In genomic region chr14:73729015-73729330, GRCh38 we compare ENCODE assay signal across 8 cellular contexts. TPM values are rescaled to one million over a fixed set of nuclear protein-coding genes. Genes with fewer than 3 reads are reported as not detected.
A peak's percentile ranks its signal among the peaks of the same experiment; 100 is the strongest.
DNase-seq lines count a peak whose midpoint lies in the region; ATAC-seq, FAIRE-seq and TF ChIP-seq lines count a peak whose summit lies in the region.

No MANE protein-coding gene starts in this region.

- peak overlapping the region; percentile 63 to 73 for H3K27ac Mint-ChIP-seq in natural killer cell treated with Interleukin-12 subunit alpha and Interleukin-12 subunit beta and Interleukin-15 and Interleukin-18, amount 100 ng/mL, for 72 hours

- 0 out of 2 replicates have a peak, but pooled peaks have one; percentile 5 for TF ChIP-seq POLR2A in GM12878 (IDR thresholded peaks at IDR 0.05; ENCODE audit: low read depth, low read length)
- TF ChIP-seq POLR2A in vagina (IDR thresholded peaks at IDR 0.05), result no peak

- peak in 1 of 2 donors; percentile 26 for TF ChIP-seq CTCF in right atrium auricular region (IDR thresholded peaks at IDR 0.05)
- no peak for TF ChIP-seq CTCF in GM12878 (IDR thresholded peaks at IDR 0.05 in 2 of 3, conservative IDR thresholded peaks at IDR 0.05 in 1 of 3; ENCODE audit: control insufficient read depth in 2 of 3, extremely low read depth in 1 of 3, insufficient read depth in 1 of 3, low read depth in 3 of 3, low read length in 3 of 3)
- TF ChIP-seq CTCF in vagina (IDR thresholded peaks at IDR 0.05), result no peak
- TF ChIP-seq CTCF in omental fat pad (IDR thresholded peaks at IDR 0.05), result no peak

- no peaks in the 10 kb centered on the region for H3K9me3 Mint-ChIP-seq in natural killer cell treated with Interleukin-12 subunit alpha and Interleukin-12 subunit beta and Interleukin-15 and Interleukin-18, amount 100 ng/mL, for 72 hours

- POLR2A ChIA-PET in GM12878 (lab: Charles Lee), result interaction anchor here (0.6 to 1.4 kb wide), 3 partner anchors 12 to 31 kb away, joined by 3 to 8 read pairs (median 4); a partner anchor contains a TSS

- TF ChIP-seq RAD21 in GM12878 (IDR thresholded peaks at IDR 0.05; ENCODE audit: insufficient read depth, low read depth, low read length), result no peak

- RAD21 ChIA-PET in GM12878 (lab: Charles Lee; ENCODE audit: unreplicated experiment), result interaction anchor here (0.7 to 7.9 kb wide), 26 partner anchors 14 to 312 kb away, joined by 3 to 97 read pairs (median 4); partner anchors contain the start of genes COQ6, DNAL1, FAM161B and PTGR2

- CTCF ChIA-PET in GM12878 (lab: Yijun Ruan, JAX), result interaction anchor here (0.6 to 10.1 kb wide), 38 partner anchors 9 to 311 kb away, joined by 3 to 195 read pairs (median 5); partner anchors contain the start of gene PNMA1

- peaks cover 5% of the 10 kb centered on the region for H3K36me3 Mint-ChIP-seq in natural killer cell treated with Interleukin-12 subunit alpha and Interleukin-12 subunit beta and Interleukin-15 and Interleukin-18, amount 100 ng/mL, for 72 hours

- WGBS in GM12878 (ENCODE audit: insufficient coverage, insufficient replicate concordance, low lambda C conversion rate, missing lambda C conversion rate), result 100% methylated on average over 1 of the region's 1 CpG

- H3K27me3 ChIP-seq in right atrium auricular region (no peaks in the 10 kb centered on the region), GM12878 (replicated peaks in 1 of 2; ENCODE audit: control insufficient read depth in 2 of 2, insufficient read depth in 2 of 2, low read length in 1 of 2) (no peaks in the 10 kb centered on the region), vagina (no peaks in the 10 kb centered on the region)

- ATAC-seq in GM12878 (peak; percentile 17), omental fat pad (ENCODE audit: low FRiP score) (no peak)
- ATAC-seq in natural killer cell treated with Interleukin-12 subunit alpha and Interleukin-12 subunit beta and Interleukin-15 and Interleukin-18, amount 100 ng/mL, for 72 hours, result no peak

- no peaks in the 10 kb centered on the region for H3K27me3 Mint-ChIP-seq in natural killer cell treated with Interleukin-12 subunit alpha and Interleukin-12 subunit beta and Interleukin-15 and Interleukin-18, amount 100 ng/mL, for 72 hours

- no TSS peak for BruUV-seq in GM12878 (replicated peaks; lab: Mats Ljungman, UMichigan)

- H3K4me1 ChIP-seq in right atrium auricular region, result peaks cover 0 to 63% of the 10 kb centered on the region in 2 donors
- H3K4me1 ChIP-seq in GM12878 (ENCODE audit: control insufficient read depth, insufficient read depth, low read length), result no peaks in the 10 kb centered on the region
- peaks cover 45% of the 10 kb centered on the region for H3K4me1 ChIP-seq in vagina

- peaks cover 50% of the 10 kb centered on the region for H3K36me3 ChIP-seq in right atrium auricular region
- H3K36me3 ChIP-seq in GM12878 (ENCODE audit: control insufficient read depth in 2 of 2, insufficient read depth in 2 of 2, low read length in 1 of 2), result peaks cover 57 to 58% of the 10 kb centered on the region in 2 experiments
- H3K36me3 ChIP-seq in vagina, result peaks cover 0 to 56% of the 10 kb centered on the region in 2 donors

- H3K4me1 Mint-ChIP-seq in natural killer cell treated with Interleukin-12 subunit alpha and Interleukin-12 subunit beta and Interleukin-15 and Interleukin-18, amount 100 ng/mL, for 72 hours (ENCODE audit: low read depth in 2 of 2), result peaks cover 20 to 22% of the 10 kb centered on the region in 2 donors

- H3K9ac ChIP-seq in GM12878 (ENCODE audit: control insufficient read depth, insufficient read depth, low read length), result no peak overlapping the region

- SMC1A ChIA-PET in GM12878 (lab: Charles Lee; ENCODE audit: uncharacterized antibody, unreplicated experiment), result interaction anchor here (0.7 to 8.9 kb wide), 27 partner anchors 12 to 207 kb away, joined by 3 to 155 read pairs (median 4); partner anchors contain the start of gene ZNF410

- peaks cover 3% of the 10 kb centered on the region for H4K20me1 ChIP-seq in GM12878 (ENCODE audit: control insufficient read depth, insufficient read depth)

- DNase-seq in right atrium auricular region (ENCODE audit: low spot score), result no peak
- no peak for DNase-seq in cardiac septum (ENCODE audit: low spot score)
- no peak for DNase-seq in GM12878 (ENCODE audit: low read depth, low spot score)
- DNase-seq in natural killer cell treated with Interleukin-12 subunit alpha and Interleukin-12 subunit beta and Interleukin-15 and Interleukin-18, amount 100 ng/mL, for 72 hours (ENCODE audit: low spot score), result no peak
- DNase-seq in vagina (ENCODE audit: extremely low spot score in 2 of 2), result no peak
- no peak for DNase-seq in HTR-8/SVneo (ENCODE audit: insufficient read length, low spot score)
- no peak for DNase-seq in NCI-H774 (lab: John Stamatoyannopoulos, UW)
- DNase-seq in omental fat pad (ENCODE audit: low spot score), result no peak

- H3K27ac ChIP-seq in right atrium auricular region (peak overlapping the region; percentile 62 to 71), GM12878 (ENCODE audit: control insufficient read depth, insufficient read depth) (no peak overlapping the region), vagina (peak overlapping the region; percentile 69)

- no peak for TF ChIP-seq EP300 in GM12878 (IDR thresholded peaks at IDR 0.05; ENCODE audit: borderline replicate concordance in 1 of 2, control insufficient read depth in 1 of 2, low read depth in 2 of 2, low read length in 2 of 2)

- no peak overlapping the region for H2AFZ ChIP-seq in GM12878 (ENCODE audit: control insufficient read depth, low read depth, low read length)

- in situ Hi-C loops in GM12878 (cut with MboI), result loop anchor here (25.0 kb wide), 1 partner anchor 308 kb away; no protein-coding TSS in a partner anchor

- no peak overlapping the region for H3K4me2 ChIP-seq in GM12878 (ENCODE audit: control insufficient read depth, insufficient read depth)

- no peak overlapping the region for H3K4me3 ChIP-seq in right atrium auricular region
- no peak overlapping the region for H3K4me3 ChIP-seq in GM12878
- no peak overlapping the region for H3K4me3 ChIP-seq in vagina

- FAIRE-seq in GM12878 (lab: Jason Lieb, UNC) (no peak), HTR-8/SVneo (lab: Jason Lieb, UNC) (no peak)

- intact Hi-C loops in cardiac septum (cut with DNase I) (loop anchor here (10.0 kb wide), 1 partner anchor 216 kb away; no protein-coding TSS in a partner anchor), GM12878 (cut with micrococcal nuclease; ENCODE audit: unreplicated experiment) (loop anchor here (2.0 to 5.0 kb wide), 3 partner anchors 58 to 308 kb away; partner anchors contain the start of gene ZNF410), vagina (cut with DNase I) (loop anchor here (5.0 kb wide), 3 partner anchors 33 to 98 kb away; a partner anchor contains a TSS)

- no peak overlapping the region for H3K4me3 Mint-ChIP-seq in natural killer cell treated with Interleukin-12 subunit alpha and Interleukin-12 subunit beta and Interleukin-15 and Interleukin-18, amount 100 ng/mL, for 72 hours

- peaks cover 5% of the 10 kb centered on the region for H3K79me2 ChIP-seq in GM12878 (ENCODE audit: control insufficient read depth, insufficient read depth, low read length)

- H3K9me3 ChIP-seq in right atrium auricular region (no peaks in the 10 kb centered on the region), GM12878 (replicated peaks; ENCODE audit: control insufficient read depth, insufficient read depth, low read length) (no peaks in the 10 kb centered on the region), vagina (no peaks in the 10 kb centered on the region)

TF ChIP-seq in GM12878, 131 proteins besides CTCF, POLR2A, EP300 and RAD21:
- no peak for TF ChIP-seq ATF2 (IDR thresholded peaks at IDR 0.05; ENCODE audit: low read length)
- TF ChIP-seq FOXK2 (IDR thresholded peaks at IDR 0.05), result no peak
TF ChIP-seq in GM12878: peak in this region for 0.

RNA-seq across cellular contexts. Expression of gene PNMA1, which starts 14.8 kb away (rescaled TPM):
- 10 to 100 TPM; 17.1 to 18.3 TPM for total RNA-seq in right atrium auricular region
- 45.9 TPM for total RNA-seq in cardiac septum
- 8.8 and 10.1 TPM in 2 replicates for total RNA-seq in GM12878 (2013; cell fraction: nucleolus; rRNA removed)
- 3.8 and 4.0 TPM in 2 replicates for total RNA-seq in GM12878 (2014; rRNA removed)
- 6.8 TPM in 2 replicates for total RNA-seq in GM12878 (2014; rRNA removed; fragmentation: Illumina TruSeq; extraction: Trizol)
- total RNA-seq in GM12878 (2021), result 22.4 and 24.0 TPM in 2 replicates
- polyA plus RNA-seq in GM12878 (2011; ENCODE audit: low read depth), result 7.3 TPM
- polyA plus RNA-seq in GM12878 (2011; rRNA removed), result 7.8 and 9.7 TPM in 2 replicates
- 7.1 and 7.2 TPM in 2 replicates for polyA plus RNA-seq in GM12878 (2011; cell fraction: cytosol; rRNA removed)
- polyA plus RNA-seq in GM12878 (2011; cell fraction: nucleus; rRNA removed), result 7.9 and 9.2 TPM in 2 replicates
- 9.3 and 11.6 TPM in 2 replicates for polyA plus RNA-seq in GM12878 (2012)
- polyA plus RNA-seq in GM12878 (2014; fragmentation: Illumina TruSeq; extraction: Trizol), result 14.0 and 14.4 TPM in 2 replicates
- polyA plus RNA-seq in GM12878 (2014; fragmentation: Nextera tagmentation; extraction: Ambion mirVana), result 1 to 10 TPM; 1.8 to 6.5 TPM
- polyA plus RNA-seq in GM12878 (2014; rRNA removed), result 14.4 and 15.3 TPM in 2 replicates
- polyA plus RNA-seq in GM12878 (2016; fragmentation: Nextera tagmentation; extraction: Ambion mirVana), result 10 to 100 TPM; 35.0 to 39.3 TPM
- polyA minus RNA-seq in GM12878 (2011; rRNA and poly(A)+ RNA removed), result 5.3 and 7.1 TPM in 2 replicates
- 3.3 and 3.7 TPM in 2 replicates for polyA minus RNA-seq in GM12878 (2011; cell fraction: cytosol; rRNA and poly(A)+ RNA removed)
- polyA minus RNA-seq in GM12878 (2011; cell fraction: nucleus; rRNA and poly(A)+ RNA removed), result 3.6 and 4.6 TPM in 2 replicates
- 10 to 100 TPM; 18.9 to 32.2 TPM for total RNA-seq in natural killer cell treated with Interleukin-12 subunit alpha and Interleukin-12 subunit beta and Interleukin-15 and Interleukin-18, amount 100 ng/mL, for 72 hours
- total RNA-seq in vagina, result 35.4 TPM
- total RNA-seq in omental fat pad, result 10 to 100 TPM; 14.8 to 22.6 (median 20.1) TPM
